ENCODE assay signal across 9 cellular contexts in the genomic region with DNA sequence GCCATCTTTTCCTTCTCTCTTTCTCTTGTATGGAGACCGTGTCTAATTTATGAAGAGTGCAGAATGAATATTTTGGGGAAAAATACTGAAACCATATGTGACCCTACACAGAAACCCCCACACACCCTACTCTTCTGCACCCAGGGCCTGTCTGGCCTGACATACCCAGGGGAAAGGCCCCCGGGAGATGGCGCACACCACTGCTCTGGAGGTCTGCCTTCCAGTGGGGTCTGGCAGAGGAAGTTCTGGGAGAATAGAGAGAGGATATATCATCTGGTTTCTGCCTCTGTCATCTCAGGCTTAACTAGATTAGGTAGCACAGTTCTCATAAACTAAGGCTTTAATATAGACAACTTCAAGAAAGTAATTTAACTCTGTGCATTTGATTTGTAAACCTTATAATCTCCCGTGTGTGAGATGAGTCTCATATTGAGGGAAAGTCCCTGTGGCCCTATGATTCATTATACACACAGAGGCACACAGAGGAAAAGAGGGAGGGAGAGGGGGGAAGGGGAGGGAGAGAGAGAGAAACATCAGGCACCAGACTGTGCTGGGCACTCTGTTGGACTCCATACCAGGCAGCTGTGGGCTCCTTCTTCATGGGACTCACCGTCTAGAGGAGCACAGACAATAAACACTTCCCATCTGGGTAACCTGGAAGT.
DNase-seq lines count a peak whose midpoint lies in the region; ATAC-seq and TF ChIP-seq lines count a peak whose summit lies in the region.
"Had no signal": no experiment of that assay in that cellular context is flagged by ENCODE, and none has a peak within 500 bp of the region (broad histone marks: within the 10 kb centered on the region; RNA-seq: fewer than 3 reads in every experiment).

No MANE protein-coding gene starts in this region.

- TF ChIP-seq POLR2A in transverse colon (IDR thresholded peaks at IDR 0.05) = no peak

- no peak for TF ChIP-seq EP300 in transverse colon (IDR thresholded peaks at IDR 0.05; ENCODE audit: low read depth)

- no peak for TF ChIP-seq CTCF in cardiac fibroblast (IDR thresholded peaks at IDR 0.05; ENCODE audit: low read depth, low read length)
- TF ChIP-seq CTCF in transverse colon (IDR thresholded peaks at IDR 0.05) = no peak

- DNase-seq in DMS53 (lab: John Stamatoyannopoulos, UW) (peak; percentile 89), LHCN-M2 (ENCODE audit: low read depth) (peak; percentile 53), cardiac fibroblast (ENCODE audit: low read depth in 2 of 2) (peak; percentile 6 to 74), myocyte (ENCODE audit: low read depth) (peak; percentile 15), NCI-H748 treated with DMSO at 0.1 percent for 48 hours (lab: John Stamatoyannopoulos, UW) (no peak), transverse colon (no peak)
- DNase-seq: NCI-H774 had no signal

- 57 to 60% methylated on average over 1 to 5 of the region's 5 CpGs for WGBS in transverse colon (ENCODE audit: low coverage in 1 of 2), 2 donors

- no peaks in the 10 kb centered on the region for H3K4me1 ChIP-seq in transverse colon

- H3K27ac ChIP-seq in transverse colon = no peak overlapping the region

- no peaks in the 10 kb centered on the region for H3K36me3 ChIP-seq in transverse colon

- no peak for ATAC-seq in GM21529 (IDR thresholded peaks at IDR 0.05; ENCODE audit: unreplicated experiment)
- no peak for ATAC-seq in HG03571 (IDR thresholded peaks at IDR 0.05; ENCODE audit: unreplicated experiment)

- in situ Hi-C loops in transverse colon (cut with MboI; ENCODE audit: low pct_ligation_motif_present in 1 of 4, low pct_unique_long_range_greater_than_20kb in 1 of 4, low sequenced_read_pairs in 3 of 4) = no loop called here

- no peaks in the 10 kb centered on the region for H3K27me3 ChIP-seq in transverse colon

- no peak overlapping the region for H3K4me3 ChIP-seq in cardiac fibroblast (replicated peaks in 1 of 2; ENCODE audit: low read depth in 2 of 2, low read length in 2 of 2)
- no peak overlapping the region for H3K4me3 ChIP-seq in transverse colon

- intact Hi-C loops in transverse colon (cut with DNase I; ENCODE audit: low total_unique reads) = no loop called here

- no peaks in the 10 kb centered on the region for H3K9me3 ChIP-seq in transverse colon

Comparison
In these comparisons a context has a peak if more than half of its experiments do, and no peak if none do; other contexts are left out.
1. DNase-seq: peak in DMS53 (single experiment), LHCN-M2 (single experiment), cardiac fibroblast (2 of 2) and myocyte (single experiment); none in NCI-H748 treated with DMSO at 0.1 percent for 48 hours (single experiment) and transverse colon (single experiment).